27 cellular contexts compared by ENCODE assay signal in genomic region chr12:108266131-108266530, GRCh38.
"Had no signal": no experiment of that assay in that cellular context is flagged by ENCODE, and none has a peak within 500 bp of the region (broad histone marks: within the 10 kb centered on the region; RNA-seq: fewer than 3 reads in every experiment).

No MANE protein-coding gene starts in this region.

- H3K4me1 ChIP-seq: esophagus squamous epithelium, gastrocnemius medialis, left lung had no signal

- H3K27ac ChIP-seq: coronary artery, dorsolateral prefrontal cortex, epithelial cell of prostate, esophagus squamous epithelium, gastrocnemius medialis, heart right ventricle, left lung, lower lobe of right lung had no signal

- ATAC-seq: esophagus mucosa; gastrocnemius medialis; heart right ventricle; left cardiac atrium; left lung; left ventricle myocardium superior; lower lobe of right lung; naive thymus-derived CD4-positive, alpha-beta T cell; natural killer cell had no signal

- H3K36me3 ChIP-seq: esophagus squamous epithelium, gastrocnemius medialis, heart right ventricle, left lung, lower lobe of right lung had no signal

- DNase-seq: dermis blood vessel endothelial cell; dorsolateral prefrontal cortex; effector CD4-positive, alpha-beta T cell; effector memory CD4-positive, alpha-beta T cell; erythroblast; esophagus squamous epithelium; foreskin fibroblast; foreskin melanocyte; gastrocnemius medialis; glutamatergic neuron; head of caudate nucleus; heart right ventricle; hippocampal formation; left cardiac atrium; left lung; left ventricle myocardium superior; lower lobe of right lung; mesenchymal stem cell; midbrain; naive thymus-derived CD4-positive, alpha-beta T cell; natural killer cell had no signal

- H3K4me3 ChIP-seq: coronary artery, dorsolateral prefrontal cortex, esophagus squamous epithelium, gastrocnemius medialis, heart right ventricle, left lung, lower lobe of right lung had no signal

- H3K9me3 ChIP-seq: gastrocnemius medialis had no signal

- H3K27me3 ChIP-seq: left lung had no signal

- FAIRE-seq: endometrium, islet of Langerhans, keratinocyte had no signal
